ENCODE assay signal across 19 cellular contexts in the genomic region with DNA sequence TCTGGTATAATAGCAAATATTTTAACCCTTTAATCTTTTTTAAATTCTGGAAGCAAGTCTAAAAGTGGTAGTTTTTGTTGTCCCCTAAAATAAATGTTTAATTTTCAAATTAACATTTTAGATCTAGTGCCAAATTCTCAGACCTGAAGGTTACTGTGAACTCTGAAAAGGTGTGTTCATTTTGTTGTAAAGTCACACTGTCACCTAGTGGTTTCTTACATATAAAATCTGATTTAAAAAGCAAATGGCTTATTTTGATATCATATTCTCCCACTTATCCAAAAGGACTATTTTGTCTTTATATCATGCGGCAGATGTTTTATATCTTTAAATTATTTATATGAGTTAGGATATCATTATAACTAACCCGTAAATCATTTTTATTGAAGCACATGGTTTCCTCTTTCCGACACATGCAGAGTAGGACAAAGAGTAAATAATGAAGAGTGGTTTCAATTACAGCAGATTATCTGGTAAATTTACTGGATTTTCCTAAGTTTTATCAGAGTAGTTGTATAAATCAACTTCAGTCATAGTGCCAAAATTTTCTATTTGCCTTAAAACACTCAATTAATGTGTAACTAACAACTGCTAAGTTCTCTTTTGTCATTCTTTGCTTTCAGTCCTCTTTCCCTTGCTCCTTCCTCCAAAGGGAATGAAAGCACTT.
"Had no signal": no experiment of that assay in that cellular context is flagged by ENCODE, and none has a peak within 500 bp of the region (broad histone marks: within the 10 kb centered on the region; RNA-seq: fewer than 3 reads in every experiment).

No MANE protein-coding gene starts in this region.

- H3K4me3 ChIP-seq: lower lobe of right lung, tibial artery, uterus had no signal

- H3K9me3 Mint-ChIP-seq: activated naive CD8-positive, alpha-beta T cell treated with anti-CD3 and anti-CD28 coated beads, Interleukin-2, amount 10 ng/mL, durations not matched to agents 7 days and 5 days; activated T-helper 1 cell treated with anti-CD3 and anti-CD28 coated beads, Interleukin-12 subunit alpha, Interleukin-12 subunit beta, Interleukin-2, Interleukin-4 antibody, amounts not matched to agents 30 ng/mL and 10 ng/mL and 1 ng/mL, durations not matched to agents 14 hours and 24 hours and 36 hours; T-helper 2 cell treated with Interferon-gamma antibody and Interleukin-4, amounts not matched to agents 5 μg/mL and 100 μg/mL, for 36 hours had no signal

- H3K9me3 ChIP-seq: lower lobe of right lung, tibial artery, uterus had no signal

- H3K36me3 ChIP-seq: lower lobe of right lung, tibial artery, uterus had no signal

- H3K27me3 Mint-ChIP-seq: brain; stimulated activated naive B cell treated with anti-CD40 and anti-IgM and Interleukin-4, amounts not matched to agents 10 μg/mL and 1 μg/mL and 100 μg/mL, for 72 hours had no signal

- H3K27me3 ChIP-seq: foreskin keratinocyte, tibial artery, uterus had no signal

- ATAC-seq: activated CD4-positive, CD25-positive, alpha-beta regulatory T cell treated with anti-CD3 and anti-CD28 coated beads, Interleukin-2, amount 50 U/mL, for 24 hours; foreskin keratinocyte; left cardiac atrium; lower lobe of right lung; stimulated activated naive B cell treated with anti-CD40 and anti-IgM and Interleukin-4, amounts not matched to agents 10 μg/mL and 1 μg/mL and 100 μg/mL, for 72 hours had no signal

- H2AFZ ChIP-seq: parathyroid adenoma had no signal

- H3K79me2 ChIP-seq: parathyroid adenoma had no signal

- H3K4me3 Mint-ChIP-seq: activated naive CD8-positive, alpha-beta T cell treated with anti-CD3 and anti-CD28 coated beads, Interleukin-2, amount 10 ng/mL, durations not matched to agents 7 days and 5 days; activated T-helper 1 cell treated with anti-CD3 and anti-CD28 coated beads, Interleukin-12 subunit alpha, Interleukin-12 subunit beta, Interleukin-2, Interleukin-4 antibody, amounts not matched to agents 30 ng/mL and 10 ng/mL and 1 ng/mL, durations not matched to agents 14 hours and 24 hours and 36 hours; brain; stimulated activated naive B cell treated with anti-CD40 and anti-IgM and Interleukin-4, amounts not matched to agents 10 μg/mL and 1 μg/mL and 100 μg/mL, for 72 hours; T-helper 2 cell treated with Interferon-gamma antibody and Interleukin-4, amounts not matched to agents 5 μg/mL and 100 μg/mL, for 36 hours had no signal

- DNase-seq: activated naive CD4-positive, alpha-beta T cell; activated naive CD8-positive, alpha-beta T cell treated with anti-CD3 and anti-CD28 coated beads, Interleukin-2, amount 10 ng/mL, durations not matched to agents 7 days and 5 days; central memory CD4-positive, alpha-beta T cell; cortex of kidney; effector CD4-positive, alpha-beta T cell; foreskin keratinocyte; head of caudate nucleus; left cardiac atrium; lower lobe of right lung; retina; stimulated activated CD4-positive, alpha-beta T cell treated with anti-CD3 and anti-CD28 coated beads, Interleukin-4, amount 100 ng/mL, for 1 hour; stimulated activated naive B cell treated with anti-CD40 and anti-IgM and Interleukin-4, amounts not matched to agents 10 μg/mL and 1 μg/mL and 100 μg/mL, for 72 hours; tibial artery; uterus had no signal

- H3K27ac Mint-ChIP-seq: activated naive CD8-positive, alpha-beta T cell treated with anti-CD3 and anti-CD28 coated beads, Interleukin-2, amount 10 ng/mL, durations not matched to agents 7 days and 5 days; activated T-helper 1 cell treated with anti-CD3 and anti-CD28 coated beads, Interleukin-12 subunit alpha, Interleukin-12 subunit beta, Interleukin-2, Interleukin-4 antibody, amounts not matched to agents 30 ng/mL and 10 ng/mL and 1 ng/mL, durations not matched to agents 14 hours and 24 hours and 36 hours; stimulated activated naive B cell treated with anti-CD40 and anti-IgM and Interleukin-4, amounts not matched to agents 10 μg/mL and 1 μg/mL and 100 μg/mL, for 72 hours; T-helper 2 cell treated with Interferon-gamma antibody and Interleukin-4, amounts not matched to agents 5 μg/mL and 100 μg/mL, for 36 hours had no signal

- H3K4me1 ChIP-seq: foreskin keratinocyte, lower lobe of right lung, parathyroid adenoma, tibial artery, uterus had no signal

- H3K4me1 Mint-ChIP-seq: activated naive CD8-positive, alpha-beta T cell treated with anti-CD3 and anti-CD28 coated beads, Interleukin-2, amount 10 ng/mL, durations not matched to agents 7 days and 5 days; brain; stimulated activated naive B cell treated with anti-CD40 and anti-IgM and Interleukin-4, amounts not matched to agents 10 μg/mL and 1 μg/mL and 100 μg/mL, for 72 hours had no signal

- H3K9ac ChIP-seq: parathyroid adenoma had no signal

- H3K36me3 Mint-ChIP-seq: activated naive CD8-positive, alpha-beta T cell treated with anti-CD3 and anti-CD28 coated beads, Interleukin-2, amount 10 ng/mL, durations not matched to agents 7 days and 5 days; brain; stimulated activated naive B cell treated with anti-CD40 and anti-IgM and Interleukin-4, amounts not matched to agents 10 μg/mL and 1 μg/mL and 100 μg/mL, for 72 hours had no signal

- H3K27ac ChIP-seq: foreskin keratinocyte, lower lobe of right lung, parathyroid adenoma, tibial artery, uterus had no signal
